In genomic region chr5:132812949-132813598, GRCh38 we compare ENCODE assay signal across 8 cellular contexts. TPM values are rescaled to one million over a fixed set of nuclear protein-coding genes. Genes with fewer than 3 reads are reported as not detected.
DNase-seq lines count a peak whose midpoint lies in the region; ATAC-seq, FAIRE-seq and TF ChIP-seq lines count a peak whose summit lies in the region.

Gene SOWAHA (plus strand): TSS chr5:132813302. CDS start chr5:132813622, 320 bp downstream.

- H3K36me3 ChIP-seq in IMR-90 (ENCODE audit: control insufficient read depth, insufficient read depth, low read length), result no peaks in the 10 kb centered on the region
- H3K36me3 ChIP-seq in gastroesophageal sphincter, result no peaks in the 10 kb centered on the region

- H3K4me1 ChIP-seq in IMR-90 (ENCODE audit: control insufficient read depth, insufficient read depth, low read length), result peaks cover 7% of the 10 kb centered on the region
- H3K4me1 ChIP-seq in gastroesophageal sphincter, result peaks cover 0 to 22% (median 9%) of the 10 kb centered on the region in 3 donors

- H3K27me3 Mint-ChIP-seq in activated naive CD8-positive, alpha-beta T cell treated with anti-CD3 and anti-CD28 coated beads, Interleukin-2, amount 50 U/mL, for 24 hours, result peaks cover 54% of the 10 kb centered on the region

- peak within 1 kb of the TSS; percentile 77; the same call in 1 of the 2 replicates for H3K4me2 ChIP-seq in IMR-90 (ENCODE audit: low read depth, low read length)

- H3K27ac Mint-ChIP-seq in activated naive CD8-positive, alpha-beta T cell treated with anti-CD3 and anti-CD28 coated beads, Interleukin-2, amount 50 U/mL, for 24 hours, result no peak within 1 kb of the TSS

- H2BK5ac ChIP-seq in IMR-90 (ENCODE audit: low read depth, low read length, poor library complexity, severe bottlenecking), result no peak within 1 kb of the TSS

- peak; percentile 96 for FAIRE-seq in islet of Langerhans (lab: Jason Lieb, UNC)

- no peak within 1 kb of the TSS for H2AK5ac ChIP-seq in IMR-90 (ENCODE audit: low read depth, low read length)

- TF ChIP-seq RAD21 in IMR-90 (IDR thresholded peaks at IDR 0.05; ENCODE audit: low read length), result no peak

- H3K56ac ChIP-seq in IMR-90 (ENCODE audit: extremely low read depth, insufficient read depth, low read length), result no peak within 1 kb of the TSS

- H2AFZ ChIP-seq in IMR-90 (replicated peaks; ENCODE audit: low read length, poor library complexity), result peak within 1 kb of the TSS; percentile 89

- no peaks in the 10 kb centered on the region for H3K79me1 ChIP-seq in IMR-90 (ENCODE audit: low read depth in 1 of 2, low read length in 2 of 2)

- H3K9me3 ChIP-seq in IMR-90 (ENCODE audit: control insufficient read depth, insufficient read depth, low read length), result no peaks in the 10 kb centered on the region
- H3K9me3 ChIP-seq in gastroesophageal sphincter, result no peaks in the 10 kb centered on the region

- H3K4me3 Mint-ChIP-seq in activated naive CD8-positive, alpha-beta T cell treated with anti-CD3 and anti-CD28 coated beads, Interleukin-2, amount 50 U/mL, for 24 hours, result peak within 1 kb of the TSS; percentile 63

- DNase-seq in COR-L47 (lab: John Stamatoyannopoulos, UW) (peak; percentile 58), IMR-90 (no peak)
- DNase-seq in activated naive CD8-positive, alpha-beta T cell treated with anti-CD3 and anti-CD28 coated beads, Interleukin-2, amount 50 U/mL, for 24 hours, result no peak
- no peak for DNase-seq in stimulated activated naive CD8-positive, alpha-beta T cell treated with anti-CD3 and anti-CD28 coated beads, Interleukin-15, Interleukin-2, amounts not matched to agents 100 U/mL and 50 U/mL, for 24 hours

- dilution Hi-C loops in IMR-90 (cut with HindIII; ENCODE audit: low sequenced_read_pairs, unreplicated experiment), result no loop called here

- no peak within 1 kb of the TSS for H3K18ac ChIP-seq in IMR-90 (ENCODE audit: low read depth, low read length)

- H3K27ac ChIP-seq in IMR-90 (ENCODE audit: insufficient read depth, low read length) (no peak within 1 kb of the TSS), gastroesophageal sphincter (peak within 1 kb of the TSS in 1 of 4 donors; percentile 38)

- no peaks in the 10 kb centered on the region for H4K20me1 ChIP-seq in IMR-90 (ENCODE audit: insufficient read depth, low read length)

- H3K27me3 ChIP-seq in IMR-90 (ENCODE audit: control insufficient read depth, insufficient read depth, low read length), result peaks cover 37% of the 10 kb centered on the region
- peaks cover 58% of the 10 kb centered on the region for H3K27me3 ChIP-seq in gastroesophageal sphincter

- POLR2A ChIA-PET in IMR-90 (lab: Charles Lee; ENCODE audit: unreplicated experiment), result no interaction called here

- no peak within 1 kb of the TSS for H2BK120ac ChIP-seq in IMR-90 (ENCODE audit: low read depth, low read length)

- H3K36me3 Mint-ChIP-seq in activated naive CD8-positive, alpha-beta T cell treated with anti-CD3 and anti-CD28 coated beads, Interleukin-2, amount 50 U/mL, for 24 hours (ENCODE audit: low read depth), result no peaks in the 10 kb centered on the region

- no peak within 1 kb of the TSS for H4K8ac ChIP-seq in IMR-90 (ENCODE audit: low read depth in 2 of 2, low read length in 2 of 2)

- WGBS in IMR-90 (ENCODE audit: extremely low coverage in 2 of 2, insufficient read length in 1 of 2), 2 experiments, result 2% methylated on average over 35 of the region's 66 CpGs; no CpG with 5 or more reads in 1 of the 2 experiments
- WGBS in gastroesophageal sphincter (ENCODE audit: low coverage in 1 of 2), 2 donors, result 4 to 12% methylated on average over 10 to 15 of the region's 66 CpGs

- no peak within 1 kb of the TSS for H3K4ac ChIP-seq in IMR-90 (ENCODE audit: low read depth, low read length)

- H3K9me1 ChIP-seq in IMR-90 (ENCODE audit: insufficient read depth, low read length), result no peaks in the 10 kb centered on the region

- no peak within 1 kb of the TSS for H2BK20ac ChIP-seq in IMR-90 (ENCODE audit: low read depth, low read length)

- CTCF ChIA-PET in IMR-90 (lab: Yijun Ruan, JAX), result interaction anchor here (1.3 kb wide), 1 partner anchor 38 kb away, joined by 4 read pairs; no protein-coding TSS in a partner anchor

- 0 out of 2 replicates have a peak within 1 kb of the TSS, but pooled peaks have one; percentile 31 for H3K23ac ChIP-seq in IMR-90 (ENCODE audit: low read depth, low read length)

- no peak within 1 kb of the TSS for H3K9ac ChIP-seq in IMR-90 (ENCODE audit: low read depth, low read length)

- no peak within 1 kb of the TSS for H4K5ac ChIP-seq in IMR-90 (ENCODE audit: low read depth, low read length)

- TF ChIP-seq CTCF in IMR-90 (conservative IDR thresholded peaks at IDR 0.05; ENCODE audit: low read depth, low read length) (no peak), gastroesophageal sphincter (IDR thresholded peaks at IDR 0.05) (no peak)

- no peak within 1 kb of the TSS for H2BK15ac ChIP-seq in IMR-90 (ENCODE audit: low read depth, low read length)

- H4K91ac ChIP-seq in IMR-90 (ENCODE audit: insufficient read depth, low read depth, low read length), result no peak within 1 kb of the TSS

- TF ChIP-seq POLR2A in IMR-90 (IDR thresholded peaks at IDR 0.05; ENCODE audit: low read depth, low read length), result no peak
- TF ChIP-seq POLR2A in gastroesophageal sphincter (IDR thresholded peaks at IDR 0.05), result no peak

- in situ Hi-C loops in IMR-90 (cut with MboI; ENCODE audit: low sequenced_read_pairs), result no loop called here

- H3K4me1 Mint-ChIP-seq in activated naive CD8-positive, alpha-beta T cell treated with anti-CD3 and anti-CD28 coated beads, Interleukin-2, amount 50 U/mL, for 24 hours, result peaks cover 4% of the 10 kb centered on the region

- H3K14ac ChIP-seq in IMR-90 (replicated peaks; ENCODE audit: low read depth, low read length), result no peak within 1 kb of the TSS

- intact Hi-C loops in IMR-90 (cut with micrococcal nuclease), result no loop called here

- no peak within 1 kb of the TSS for H2AK9ac ChIP-seq in IMR-90 (replicated peaks; ENCODE audit: low read depth, low read length, poor library complexity)

- BruUV-seq in IMR-90 (replicated peaks; lab: Mats Ljungman, UMichigan), result no TSS peak

- no peak for TF ChIP-seq EP300 in gastroesophageal sphincter (IDR thresholded peaks at IDR 0.05)

- ATAC-seq in IMR-90 (ENCODE audit: low read depth), result 0 out of 2 replicates have a peak, but pooled peaks have one; percentile 13
- peak; percentile 24 for ATAC-seq in activated naive CD8-positive, alpha-beta T cell treated with anti-CD3 and anti-CD28 coated beads, Interleukin-2, amount 50 U/mL, for 24 hours
- ATAC-seq in stimulated activated naive CD8-positive, alpha-beta T cell treated with anti-CD3 and anti-CD28 coated beads, Interleukin-15, Interleukin-2, amounts not matched to agents 100 U/mL and 50 U/mL, for 24 hours, result peak; percentile 17
- ATAC-seq in gastroesophageal sphincter, result no peak
- no peak for ATAC-seq in HG03135 (IDR thresholded peaks at IDR 0.05; ENCODE audit: unreplicated experiment)
- no peak for ATAC-seq in HG03439 (IDR thresholded peaks at IDR 0.05; ENCODE audit: unreplicated experiment)

- peak within 1 kb of the TSS; percentile 32 for H3K4me3 ChIP-seq in IMR-90 (ENCODE audit: insufficient read depth, low read depth, low read length)
- H3K4me3 ChIP-seq in gastroesophageal sphincter, result peak within 1 kb of the TSS in 1 of 2 donors; percentile 50

- H3K9me3 Mint-ChIP-seq in activated naive CD8-positive, alpha-beta T cell treated with anti-CD3 and anti-CD28 coated beads, Interleukin-2, amount 50 U/mL, for 24 hours, result no peaks in the 10 kb centered on the region

TF ChIP-seq in IMR-90, 13 proteins besides CTCF, POLR2A, EP300 and RAD21:
- no peak for TF ChIP-seq CEBPB (IDR thresholded peaks at IDR 0.05; ENCODE audit: low read depth, low read length)

RNA-seq across cellular contexts. Expression of gene SOWAHA, which starts in this region (rescaled TPM):
- under 0.01 TPM in 1 of 2 replicates, not detected in the other for total RNA-seq in IMR-90 (2012; rRNA removed)
- 0.03 TPM in 1 of 2 replicates, not detected in the other for polyA plus RNA-seq in IMR-90 (2012; rRNA removed)
- 0.02 and 0.04 TPM in 2 replicates for polyA plus RNA-seq in IMR-90 (2012; cell fraction: cytosol; rRNA removed)
- polyA plus RNA-seq in IMR-90 (2012; cell fraction: nucleus; rRNA removed; ENCODE audit: low replicate concordance), result 0.01 TPM in 1 of 2 replicates, not detected in the other
- total RNA-seq in gastroesophageal sphincter, result under 1 TPM in 2 of 4 donors, not detected in 2; 0.27 to 0.87 TPM

Comparison
In these comparisons a context has a peak if more than half of its experiments do, and no peak if none do; other contexts are left out.
1. Peak in ATAC-seq, H3K4me3 ChIP-seq and H3K4me2 ChIP-seq in IMR-90; RNA of the gene not detected or under 1 TPM.
2. ATAC-seq: peak in activated naive CD8-positive, alpha-beta T cell treated with anti-CD3 and anti-CD28 coated beads, Interleukin-2, amount 50 U/mL, for 24 hours (single experiment) and stimulated activated naive CD8-positive, alpha-beta T cell treated with anti-CD3 and anti-CD28 coated beads, Interleukin-15, Interleukin-2, amounts not matched to agents 100 U/mL and 50 U/mL, for 24 hours (single experiment); none in gastroesophageal sphincter (single experiment), HG03135 (single experiment) and HG03439 (single experiment).